In genomic region chr1:85059563-85059962, GRCh38 we compare ENCODE assay signal across 30 cellular contexts. TPM values are rescaled to one million over a fixed set of nuclear protein-coding genes. Genes with fewer than 3 reads are reported as not detected.
"Had no signal": no experiment of that assay in that cellular context is flagged by ENCODE, and none has a peak within 500 bp of the region (broad histone marks: within the 10 kb centered on the region; RNA-seq: fewer than 3 reads in every experiment).

No MANE protein-coding gene starts in this region.

- H3K36me3 Mint-ChIP-seq: naive thymus-derived CD8-positive, alpha-beta T cell; natural killer cell treated with Interleukin-12 subunit alpha and Interleukin-12 subunit beta and Interleukin-15 and Interleukin-18, amount 100 ng/mL, for 72 hours; neural progenitor cell; stimulated activated effector memory CD8-positive, alpha-beta T cell treated with anti-CD3 and anti-CD28 coated beads, Interleukin-12 subunit alpha, Interleukin-12 subunit beta, amount 100 ng/mL, for 72 hours; stimulated activated naive B cell treated with anti-CD40 and anti-IgM and Interleukin-4, amounts not matched to agents 10 μg/mL and 1 μg/mL and 100 μg/mL, for 72 hours; type B pancreatic cell had no signal

- DNase-seq: naive thymus-derived CD8-positive, alpha-beta T cell; nephron progenitor cell; occipital lobe; ovary; posterior cingulate gyrus; psoas muscle; right cardiac atrium; right lobe of liver; sigmoid colon; small intestine; stimulated activated CD4-positive, alpha-beta T cell treated with anti-CD3 and anti-CD28 coated beads, Interleukin-15, amount 100 ng/mL, for 24 hours; stimulated activated CD4-positive, alpha-beta T cell treated with anti-CD3 and anti-CD28 coated beads, Interleukin-2, amount 100 ng/mL, for 24 hours; stimulated activated CD4-positive, alpha-beta T cell treated with anti-CD3 and anti-CD28 coated beads, Interleukin-2, amount 100 ng/mL, for 48 hours; stimulated activated CD4-positive, alpha-beta T cell treated with anti-CD3 and anti-CD28 coated beads, Interleukin-4, amount 100 ng/mL, for 24 hours; stimulated activated naive B cell treated with anti-CD40 and anti-IgM and Interleukin-4, amounts not matched to agents 10 μg/mL and 1 μg/mL and 100 μg/mL, for 72 hours; stimulated activated naive CD4-positive, alpha-beta T cell treated with Interleukin-2 at 50 U/mL for 16 hours; stomach; testis; tibial artery; transverse colon; upper lobe of right lung had no signal

- H3K27ac ChIP-seq: neural progenitor cell, ovary, parathyroid adenoma, psoas muscle, right lobe of liver, sigmoid colon, stomach, testis, tibial artery, transverse colon, upper lobe of right lung, vagina had no signal

- H3K4me3 ChIP-seq: neural progenitor cell, ovary, psoas muscle, right lobe of liver, sigmoid colon, stomach, suprapubic skin, testis, tibial artery, transverse colon, upper lobe of right lung, vagina had no signal

- H3K9me3 ChIP-seq: ovary, psoas muscle, right lobe of liver, sigmoid colon, stomach, suprapubic skin, testis, tibial artery, transverse colon, upper lobe of right lung, vagina had no signal

- H3K4me3 Mint-ChIP-seq: natural killer cell treated with Interleukin-12 subunit alpha and Interleukin-12 subunit beta and Interleukin-15 and Interleukin-18, amount 100 ng/mL, for 72 hours; nephron progenitor cell; neural progenitor cell; stimulated activated effector memory CD8-positive, alpha-beta T cell treated with anti-CD3 and anti-CD28 coated beads, Interleukin-12 subunit alpha, Interleukin-12 subunit beta, amount 100 ng/mL, for 72 hours; stimulated activated naive B cell treated with anti-CD40 and anti-IgM and Interleukin-4, amounts not matched to agents 10 μg/mL and 1 μg/mL and 100 μg/mL, for 72 hours; stimulated activated naive CD8-positive, alpha-beta T cell treated with anti-CD3 and anti-CD28 coated beads, Interleukin-15, Interleukin-2, amounts not matched to agents 100 ng/mL and 50 ng/mL, for 24 hours had no signal

- H3K9me3 Mint-ChIP-seq: naive thymus-derived CD8-positive, alpha-beta T cell; natural killer cell treated with Interleukin-12 subunit alpha and Interleukin-12 subunit beta and Interleukin-15 and Interleukin-18, amount 100 ng/mL, for 72 hours; nephron progenitor cell; neural progenitor cell; stimulated activated effector memory CD8-positive, alpha-beta T cell treated with anti-CD3 and anti-CD28 coated beads, Interleukin-12 subunit alpha, Interleukin-12 subunit beta, amount 100 ng/mL, for 72 hours; stimulated activated naive B cell treated with anti-CD40 and anti-IgM and Interleukin-4, amounts not matched to agents 10 μg/mL and 1 μg/mL and 100 μg/mL, for 72 hours; stimulated activated naive CD8-positive, alpha-beta T cell treated with anti-CD3 and anti-CD28 coated beads, Interleukin-15, Interleukin-2, amounts not matched to agents 100 ng/mL and 50 ng/mL, for 24 hours; type B pancreatic cell had no signal

- H3K27me3 Mint-ChIP-seq: type B pancreatic cell had no signal

- H3K36me3 ChIP-seq: neural progenitor cell, ovary, right lobe of liver, sigmoid colon, stomach, suprapubic skin, tibial artery, transverse colon, upper lobe of right lung, vagina had no signal

- H3K27ac Mint-ChIP-seq: natural killer cell treated with Interleukin-12 subunit alpha and Interleukin-12 subunit beta and Interleukin-15 and Interleukin-18, amount 100 ng/mL, for 72 hours; nephron progenitor cell; neural progenitor cell; progenitor cell of endocrine pancreas; stimulated activated effector memory CD8-positive, alpha-beta T cell treated with anti-CD3 and anti-CD28 coated beads, Interleukin-12 subunit alpha, Interleukin-12 subunit beta, amount 100 ng/mL, for 72 hours; stimulated activated naive B cell treated with anti-CD40 and anti-IgM and Interleukin-4, amounts not matched to agents 10 μg/mL and 1 μg/mL and 100 μg/mL, for 72 hours; stimulated activated naive CD8-positive, alpha-beta T cell treated with anti-CD3 and anti-CD28 coated beads, Interleukin-15, Interleukin-2, amounts not matched to agents 100 ng/mL and 50 ng/mL, for 24 hours; type B pancreatic cell had no signal

- H3K4me1 ChIP-seq: neural progenitor cell, parathyroid adenoma, psoas muscle, right lobe of liver, testis, upper lobe of right lung had no signal

RNA-seq across cellular contexts. Expression of gene MCOLN3, which starts 11.3 kb away (rescaled TPM):
- total RNA-seq: naive thymus-derived CD8-positive, alpha-beta T cell; occipital lobe had no signal
